In genomic region chr12:129161511-129161910, GRCh38 we compare ENCODE assay signal across 28 cellular contexts.
A peak's percentile ranks its signal among the peaks of the same experiment; 100 is the strongest.
DNase-seq lines count a peak whose midpoint lies in the region; ATAC-seq lines count a peak whose summit lies in the region.
"Had no signal": no experiment of that assay in that cellular context is flagged by ENCODE, and none has a peak within 500 bp of the region (broad histone marks: within the 10 kb centered on the region; RNA-seq: fewer than 3 reads in every experiment).

No MANE protein-coding gene starts in this region.

- no peaks in the 10 kb centered on the region for H3K4me1 Mint-ChIP-seq in natural killer cell treated with Interleukin-12 subunit alpha and Interleukin-12 subunit beta and Interleukin-15 and Interleukin-18, amount 100 ng/mL, for 72 hours (ENCODE audit: low read depth in 2 of 2)
- H3K4me1 Mint-ChIP-seq in activated T-helper 2 cell treated with anti-CD3 and anti-CD28 coated beads, Interferon-gamma antibody, Interleukin-2, Interleukin-4, amounts not matched to agents 10 μg/mL and 5 μg/mL and 100 μg/mL, durations not matched to agents 14 hours and 24 hours and 36 hours (ENCODE audit: low read depth), result no peaks in the 10 kb centered on the region
- H3K4me1 Mint-ChIP-seq: B cell; CD14-positive monocyte; CD4-positive, alpha-beta memory T cell; CD4-positive, CD25-positive, alpha-beta regulatory T cell; CD8-positive, alpha-beta memory T cell had no signal

- peaks cover 13 to 19% of the 10 kb centered on the region in 2 donors for H3K27me3 Mint-ChIP-seq in natural killer cell treated with Interleukin-12 subunit alpha and Interleukin-12 subunit beta and Interleukin-15 and Interleukin-18, amount 100 ng/mL, for 72 hours
- no peaks in the 10 kb centered on the region for H3K27me3 Mint-ChIP-seq in activated T-helper 2 cell treated with anti-CD3 and anti-CD28 coated beads, Interferon-gamma antibody, Interleukin-2, Interleukin-4, amounts not matched to agents 10 μg/mL and 5 μg/mL and 100 μg/mL, durations not matched to agents 14 hours and 24 hours and 36 hours (ENCODE audit: low read depth)
- H3K27me3 Mint-ChIP-seq: B cell; CD4-positive, alpha-beta memory T cell; CD4-positive, alpha-beta T cell; CD4-positive, CD25-positive, alpha-beta regulatory T cell had no signal

- H3K27ac Mint-ChIP-seq in natural killer cell treated with Interleukin-12 subunit alpha and Interleukin-12 subunit beta and Interleukin-15 and Interleukin-18, amount 100 ng/mL, for 72 hours, result no peak overlapping the region
- no peak overlapping the region for H3K27ac Mint-ChIP-seq in activated T-helper 2 cell treated with anti-CD3 and anti-CD28 coated beads, Interferon-gamma antibody, Interleukin-2, Interleukin-4, amounts not matched to agents 10 μg/mL and 5 μg/mL and 100 μg/mL, durations not matched to agents 14 hours and 24 hours and 36 hours
- H3K27ac Mint-ChIP-seq: B cell; CD14-positive monocyte; CD4-positive, alpha-beta memory T cell; CD4-positive, alpha-beta T cell; CD4-positive, CD25-positive, alpha-beta regulatory T cell; CD8-positive, alpha-beta memory T cell; CD8-positive, alpha-beta T cell had no signal

- ATAC-seq in natural killer cell treated with Interleukin-12 subunit alpha and Interleukin-12 subunit beta and Interleukin-15 and Interleukin-18, amount 100 ng/mL, for 72 hours, result no peak
- ATAC-seq: A549; CD8-positive, alpha-beta T cell had no signal

- in situ Hi-C loops in G401 (cut with HindIII; ENCODE audit: low sequenced_read_pairs), result no loop called here

- H3K36me3 Mint-ChIP-seq in natural killer cell treated with Interleukin-12 subunit alpha and Interleukin-12 subunit beta and Interleukin-15 and Interleukin-18, amount 100 ng/mL, for 72 hours, result no peaks in the 10 kb centered on the region
- no peaks in the 10 kb centered on the region for H3K36me3 Mint-ChIP-seq in activated T-helper 2 cell treated with anti-CD3 and anti-CD28 coated beads, Interferon-gamma antibody, Interleukin-2, Interleukin-4, amounts not matched to agents 10 μg/mL and 5 μg/mL and 100 μg/mL, durations not matched to agents 14 hours and 24 hours and 36 hours (ENCODE audit: low read depth)
- H3K36me3 Mint-ChIP-seq: CD14-positive monocyte; CD4-positive, alpha-beta memory T cell; CD4-positive, CD25-positive, alpha-beta regulatory T cell; CD8-positive, alpha-beta memory T cell; CD8-positive, alpha-beta T cell had no signal

- H3K9me3 Mint-ChIP-seq in natural killer cell treated with Interleukin-12 subunit alpha and Interleukin-12 subunit beta and Interleukin-15 and Interleukin-18, amount 100 ng/mL, for 72 hours, result peaks cover 7% of the 10 kb centered on the region
- H3K9me3 Mint-ChIP-seq in activated T-helper 2 cell treated with anti-CD3 and anti-CD28 coated beads, Interferon-gamma antibody, Interleukin-2, Interleukin-4, amounts not matched to agents 10 μg/mL and 5 μg/mL and 100 μg/mL, durations not matched to agents 14 hours and 24 hours and 36 hours, result peaks cover 10% of the 10 kb centered on the region

- no peak overlapping the region for H3K4me3 Mint-ChIP-seq in natural killer cell treated with Interleukin-12 subunit alpha and Interleukin-12 subunit beta and Interleukin-15 and Interleukin-18, amount 100 ng/mL, for 72 hours
- H3K4me3 Mint-ChIP-seq in activated T-helper 2 cell treated with anti-CD3 and anti-CD28 coated beads, Interferon-gamma antibody, Interleukin-2, Interleukin-4, amounts not matched to agents 10 μg/mL and 5 μg/mL and 100 μg/mL, durations not matched to agents 14 hours and 24 hours and 36 hours (ENCODE audit: low read depth), result no peak overlapping the region
- H3K4me3 Mint-ChIP-seq: B cell; CD14-positive monocyte; CD4-positive, alpha-beta memory T cell; CD4-positive, alpha-beta T cell; CD4-positive, CD25-positive, alpha-beta regulatory T cell; CD8-positive, alpha-beta memory T cell; CD8-positive, alpha-beta T cell had no signal

- intact Hi-C loops in activated T-helper 2 cell treated with anti-CD3 and anti-CD28 coated beads, Interferon-gamma antibody, Interleukin-2, Interleukin-4, amounts not matched to agents 10 μg/mL and 5 μg/mL and 100 μg/mL, durations not matched to agents 14 hours and 24 hours and 36 hours (cut with micrococcal nuclease), result no loop called here

- peak; percentile 75 for DNase-seq in G401 (ENCODE audit: low spot score)
- peak; percentile 67 for DNase-seq in cerebellar cortex (ENCODE audit: low spot score)
- peak; percentile 46 for DNase-seq in cerebellum (ENCODE audit: low spot score)
- DNase-seq in natural killer cell treated with Interleukin-12 subunit alpha and Interleukin-12 subunit beta and Interleukin-15 and Interleukin-18, amount 100 ng/mL, for 72 hours (ENCODE audit: low spot score), result no peak
- DNase-seq in SIG-M5 treated with dmso at 0.1 percent for 504 hours (lab: John Stamatoyannopoulos, UW; ENCODE audit: unreplicated experiment), result no peak
- no peak for DNase-seq in activated T-helper 2 cell treated with anti-CD3 and anti-CD28 coated beads, Interferon-gamma antibody, Interleukin-2, Interleukin-4, amounts not matched to agents 10 μg/mL and 5 μg/mL and 100 μg/mL, durations not matched to agents 14 hours and 24 hours and 36 hours (ENCODE audit: low spot score)
- DNase-seq: 8988T; ACHN; AML-193; BE2C; Caco-2; Calu3; CD4-positive, alpha-beta memory T cell; CD4-positive, alpha-beta T cell; CD4-positive, CD25-positive, alpha-beta regulatory T cell; CD8-positive, alpha-beta memory T cell; CD8-positive, alpha-beta T cell; COR-L47; DMS 273 treated with DMSO at 0.1 percent for 48 hours; DMS153; DMS53; DMS79; DMS79 treated with DMSO at 0.1 percent for 48 hours; DND-41; EL had no signal

Comparison
In these comparisons a context has a peak if more than half of its experiments do, and no peak if none do; other contexts are left out.
1. DNase-seq: peak in G401 (single experiment), cerebellar cortex (single experiment) and cerebellum (single experiment); none in natural killer cell treated with Interleukin-12 subunit alpha and Interleukin-12 subunit beta and Interleukin-15 and Interleukin-18, amount 100 ng/mL, for 72 hours (single experiment), SIG-M5 treated with dmso at 0.1 percent for 504 hours (single experiment) and activated T-helper 2 cell treated with anti-CD3 and anti-CD28 coated beads, Interferon-gamma antibody, Interleukin-2, Interleukin-4, amounts not matched to agents 10 μg/mL and 5 μg/mL and 100 μg/mL, durations not matched to agents 14 hours and 24 hours and 36 hours (single experiment).